In the genomic region with DNA sequence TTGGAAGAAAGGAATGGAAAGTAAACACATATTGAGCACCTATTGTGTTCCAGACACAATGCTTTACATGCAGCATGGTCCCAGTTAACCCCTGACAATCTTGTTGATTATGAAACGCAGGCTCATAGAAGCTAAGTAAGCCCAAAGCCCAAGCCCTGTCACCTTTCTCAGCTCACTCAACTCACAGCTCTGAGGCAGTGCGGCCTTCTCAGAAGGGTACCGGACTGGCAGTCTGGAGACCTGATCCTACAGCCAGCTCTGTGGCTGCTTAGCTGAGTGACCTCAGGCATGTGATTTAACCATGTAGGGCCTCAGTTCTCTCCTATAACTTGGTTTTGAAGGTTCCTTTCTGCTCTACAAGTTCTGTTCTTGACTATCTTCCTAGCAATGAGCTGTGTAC, we compare ENCODE assay signal across 7 cellular contexts. TPM values are rescaled to one million over a fixed set of nuclear protein-coding genes. Genes with fewer than 3 reads are reported as not detected.
A peak's percentile ranks its signal among the peaks of the same experiment; 100 is the strongest.
DNase-seq lines count a peak whose midpoint lies in the region; ATAC-seq and TF ChIP-seq lines count a peak whose summit lies in the region.

No MANE protein-coding gene starts in this region.

- peak; percentile 17 for ATAC-seq in WTC11
- no peak for ATAC-seq in stimulated activated naive CD8-positive, alpha-beta T cell treated with anti-CD3 and anti-CD28 coated beads, Interleukin-15, amount 100 ng/mL, for 72 hours
- no peak for ATAC-seq in HG03139 (IDR thresholded peaks at IDR 0.05; ENCODE audit: unreplicated experiment)
- ATAC-seq in HG02938 (IDR thresholded peaks at IDR 0.05; ENCODE audit: unreplicated experiment): no peak

- H3K79me2 ChIP-seq in hepatocyte: no peaks in the 10 kb centered on the region

- H3K27ac ChIP-seq in hepatocyte: peak overlapping the region; percentile 97

- TF ChIP-seq CTCF in HFF-Myc (IDR thresholded peaks at IDR 0.05; ENCODE audit: low read depth, low read length, missing control alignments) (no peak), WTC11 (IDR thresholded peaks at IDR 0.05) (no peak), hepatocyte (IDR thresholded peaks at IDR 0.05; ENCODE audit: poor library complexity) (no peak)

- H3K36me3 ChIP-seq in hepatocyte (replicated peaks; ENCODE audit: insufficient read depth, low read depth): no peaks in the 10 kb centered on the region

- no peaks in the 10 kb centered on the region for H3K9me2 ChIP-seq in hepatocyte (replicated peaks; ENCODE audit: insufficient read depth)

- H3K9me3 ChIP-seq in hepatocyte (ENCODE audit: low read depth): no peaks in the 10 kb centered on the region

- no peak for DNase-seq in HFF-Myc (ENCODE audit: extremely low read depth, low read depth)
- DNase-seq in WTC11 (ENCODE audit: low spot score): no peak
- DNase-seq in hepatocyte (ENCODE audit: low spot score): no peak
- no peak for DNase-seq in stimulated activated naive CD8-positive, alpha-beta T cell treated with anti-CD3 and anti-CD28 coated beads, Interleukin-15, amount 100 ng/mL, for 72 hours
- DNase-seq in NCI-H187 treated with DMSO at 0.1 percent for 48 hours (lab: John Stamatoyannopoulos, UW): no peak

- H3K4me2 ChIP-seq in hepatocyte: peak overlapping the region; percentile 72

- H3K4me3 ChIP-seq in HFF-Myc (replicated peaks; ENCODE audit: low read depth, low read length): peak overlapping the region; percentile 61
- no peak overlapping the region for H3K4me3 ChIP-seq in hepatocyte

- peaks cover 2% of the 10 kb centered on the region for H3K4me1 ChIP-seq in hepatocyte (ENCODE audit: insufficient read depth)

- no peaks in the 10 kb centered on the region for H3K36me3 Mint-ChIP-seq in WTC11

- H3K27me3 Mint-ChIP-seq in WTC11 (ENCODE audit: low read depth): peaks cover 3% of the 10 kb centered on the region; the same call in 1 of the 2 replicates
- H3K27me3 Mint-ChIP-seq in stimulated activated naive CD8-positive, alpha-beta T cell treated with anti-CD3 and anti-CD28 coated beads, Interleukin-15, amount 100 ng/mL, for 72 hours: peaks cover 8% of the 10 kb centered on the region

- 92% methylated on average over 3 of the region's 3 CpGs for WGBS in hepatocyte (ENCODE audit: low lambda C conversion rate, missing lambda C conversion rate)

- peaks cover 19% of the 10 kb centered on the region for H3K4me1 Mint-ChIP-seq in WTC11
- H3K4me1 Mint-ChIP-seq in stimulated activated naive CD8-positive, alpha-beta T cell treated with anti-CD3 and anti-CD28 coated beads, Interleukin-15, amount 100 ng/mL, for 72 hours: peaks cover 41% of the 10 kb centered on the region

- no peak overlapping the region for H3K27ac Mint-ChIP-seq in WTC11
- peak overlapping the region; percentile 99 for H3K27ac Mint-ChIP-seq in stimulated activated naive CD8-positive, alpha-beta T cell treated with anti-CD3 and anti-CD28 coated beads, Interleukin-15, amount 100 ng/mL, for 72 hours

- CTCF ChIA-PET in WTC11 (lab: Charles Lee): interaction anchor here (0.6 to 2.7 kb wide), 13 partner anchors 10 to 509 kb away, joined by 3 to 14 read pairs (median 5); no protein-coding TSS in a partner anchor

- H4K20me1 ChIP-seq in hepatocyte (ENCODE audit: insufficient read depth, poor library complexity, severe bottlenecking): no peaks in the 10 kb centered on the region

- peaks cover 11% of the 10 kb centered on the region for H3K9me3 Mint-ChIP-seq in WTC11
- peaks cover 0 to 6% of the 10 kb centered on the region in 2 donors for H3K9me3 Mint-ChIP-seq in stimulated activated naive CD8-positive, alpha-beta T cell treated with anti-CD3 and anti-CD28 coated beads, Interleukin-15, amount 100 ng/mL, for 72 hours

- peak overlapping the region; percentile 67 for H3K4me3 Mint-ChIP-seq in WTC11
- peak overlapping the region; percentile 96 to 98 for H3K4me3 Mint-ChIP-seq in stimulated activated naive CD8-positive, alpha-beta T cell treated with anti-CD3 and anti-CD28 coated beads, Interleukin-15, amount 100 ng/mL, for 72 hours

- H3K27me3 ChIP-seq in hepatocyte: no peaks in the 10 kb centered on the region

- POLR2A ChIA-PET in WTC11 (lab: Charles Lee): no interaction called here

- no peak overlapping the region for H2AFZ ChIP-seq in hepatocyte

TF ChIP-seq in WTC11, 78 proteins besides CTCF, POLR2A, EP300 and RAD21:
- TF ChIP-seq ZNF121 (CRISPR knock-in tag; IDR thresholded peaks at IDR 0.05) (no peak), ZNF138 (CRISPR knock-in tag; conservative IDR thresholded peaks at IDR 0.05) (no peak), KAT7 (CRISPR knock-in tag; IDR thresholded peaks at IDR 0.05; ENCODE audit: borderline replicate concordance) (no peak), ZNF423 (CRISPR knock-in tag; IDR thresholded peaks at IDR 0.05) (no peak), FOXK1 (CRISPR knock-in tag; IDR thresholded peaks at IDR 0.05) (no peak), JUN (CRISPR knock-in tag; IDR thresholded peaks at IDR 0.05) (no peak), SMAD3 (CRISPR knock-in tag; IDR thresholded peaks at IDR 0.05; ENCODE audit: borderline replicate concordance) (no peak), ZNF532 (CRISPR knock-in tag; IDR thresholded peaks at IDR 0.05; ENCODE audit: borderline replicate concordance) (no peak), GABPB1 (CRISPR knock-in tag; IDR thresholded peaks at IDR 0.05) (no peak), ZNF317 (CRISPR knock-in tag; IDR thresholded peaks at IDR 0.05; ENCODE audit: borderline replicate concordance, low read depth) (no peak), NR3C1 (CRISPR knock-in tag; conservative IDR thresholded peaks at IDR 0.05; ENCODE audit: low read depth) (no peak)

RNA-seq across cellular contexts. Expression of gene RNASEL, which starts 0.5 kb away (rescaled TPM):
- total RNA-seq in WTC11 (2021): 0.64 to 0.87 TPM (median 0.77 TPM) in 3 replicates
- total RNA-seq in hepatocyte: 6.8 and 7.5 TPM in 2 replicates
- polyA plus RNA-seq in hepatocyte: 4.0 and 5.3 TPM in 2 replicates

RNA-seq across cellular contexts. Expression of gene RGS16, which starts 14.7 kb away (rescaled TPM):
- total RNA-seq in WTC11 (2021) (9.9 to 17.8 TPM (median 10.2 TPM) in 3 replicates), hepatocyte (6.3 and 7.3 TPM in 2 replicates)
- polyA plus RNA-seq in hepatocyte: 7.6 and 18.1 TPM in 2 replicates
